ENCODE assay signal across 1 cellular context in genomic region chr11:83252941-83253340, GRCh38.
TF ChIP-seq lines count a peak whose summit lies in the region.

No MANE protein-coding gene starts in this region.

TF ChIP-seq in HepG2, 621 proteins besides CTCF, POLR2A, EP300 and RAD21 (continued from another document and continues in another):
- peak; percentile 92 for TF ChIP-seq ARID5B (CRISPR knock-in tag; IDR thresholded peaks at IDR 0.05)
- no peak for TF ChIP-seq ZNF18 (CRISPR knock-in tag; IDR thresholded peaks at IDR 0.05; ENCODE audit: insufficient replicate concordance)
- TF ChIP-seq IKZF5 (CRISPR knock-in tag; IDR thresholded peaks at IDR 0.05) = peak; percentile 61; the same call in 1 of the 2 replicates
- no peak for TF ChIP-seq TBP (CRISPR knock-in tag; IDR thresholded peaks at IDR 0.05)
- peak; percentile 97 for TF ChIP-seq NR2F2 (IDR thresholded peaks at IDR 0.05; ENCODE audit: borderline replicate concordance, low read depth)
- peak; percentile 57; the same call in 1 of the 2 replicates for TF ChIP-seq HOXA3 (CRISPR knock-in tag; IDR thresholded peaks at IDR 0.05)
- TF ChIP-seq DPF2 (CRISPR knock-in tag; IDR thresholded peaks at IDR 0.05; ENCODE audit: borderline replicate concordance, low read depth) = peak; percentile 82; the same call in 1 of the 2 replicates
- TF ChIP-seq ZFY (CRISPR knock-in tag; IDR thresholded peaks at IDR 0.05) = no peak
- TF ChIP-seq JUND (CRISPR knock-in tag; IDR thresholded peaks at IDR 0.05) = no peak
- peak; percentile 89; the same call in 1 of the 2 replicates for TF ChIP-seq HMG20A (CRISPR knock-in tag; IDR thresholded peaks at IDR 0.05; ENCODE audit: borderline replicate concordance)
- no peak for TF ChIP-seq HIC2 (CRISPR knock-in tag; IDR thresholded peaks at IDR 0.05; ENCODE audit: low read depth)
- no peak for TF ChIP-seq ZNF839 (CRISPR knock-in tag; IDR thresholded peaks at IDR 0.05; ENCODE audit: borderline replicate concordance)
- no peak for TF ChIP-seq ZNF7 (CRISPR knock-in tag; IDR thresholded peaks at IDR 0.05)
- TF ChIP-seq ZNF503 (CRISPR knock-in tag; IDR thresholded peaks at IDR 0.05) = peak; percentile 41; the same call in 1 of the 2 replicates
- TF ChIP-seq ZNF644 (CRISPR knock-in tag; IDR thresholded peaks at IDR 0.05; ENCODE audit: low read depth) = peak; percentile 89
- no peak for TF ChIP-seq KDM5B (CRISPR knock-in tag; IDR thresholded peaks at IDR 0.05; ENCODE audit: borderline replicate concordance)
- no peak for TF ChIP-seq GABPA (IDR thresholded peaks at IDR 0.05; ENCODE audit: low read depth, low read length)
- TF ChIP-seq GABPA (CRISPR knock-in tag; IDR thresholded peaks at IDR 0.05; ENCODE audit: low read depth) = peak; percentile 39; the same call in 1 of the 2 replicates
- TF ChIP-seq ZNF12 (CRISPR knock-in tag; IDR thresholded peaks at IDR 0.05) = 0 out of 2 replicates have a peak, but pooled peaks have one; percentile 34
- peak; percentile 75 for TF ChIP-seq ZNF609 (CRISPR knock-in tag; IDR thresholded peaks at IDR 0.05; ENCODE audit: borderline replicate concordance)
- no peak for TF ChIP-seq AGO1 (IDR thresholded peaks at IDR 0.05; ENCODE audit: low read depth, low read length, poor library complexity, severe bottlenecking)
- 0 out of 2 replicates have a peak, but pooled peaks have one; percentile 45 for TF ChIP-seq PHF21A (CRISPR knock-in tag; IDR thresholded peaks at IDR 0.05)
- no peak for TF ChIP-seq HNF1A (IDR thresholded peaks at IDR 0.05; ENCODE audit: low read depth)
- peak; percentile 32; the same call in 1 of the 2 replicates for TF ChIP-seq HNF1A (CRISPR knock-in tag; IDR thresholded peaks at IDR 0.05; ENCODE audit: borderline replicate concordance)
- no peak for TF ChIP-seq ONECUT2 (CRISPR knock-in tag; IDR thresholded peaks at IDR 0.05)
- TF ChIP-seq PITX1 (CRISPR knock-in tag; IDR thresholded peaks at IDR 0.05) = peak; percentile 45; the same call in 1 of the 2 replicates
- peak; percentile 83 for TF ChIP-seq FOXJ3 (CRISPR knock-in tag; IDR thresholded peaks at IDR 0.05; ENCODE audit: borderline replicate concordance)
- TF ChIP-seq EED (CRISPR knock-in tag; IDR thresholded peaks at IDR 0.05) = no peak
- TF ChIP-seq FOXP1 (IDR thresholded peaks at IDR 0.05) = no peak
- peak; percentile 54; the same call in 1 of the 2 replicates for TF ChIP-seq FOXP1 (CRISPR knock-in tag; IDR thresholded peaks at IDR 0.05)
- no peak for TF ChIP-seq STAT5B (CRISPR knock-in tag; IDR thresholded peaks at IDR 0.05)
- TF ChIP-seq TCF7 (IDR thresholded peaks at IDR 0.05; ENCODE audit: low read depth) = peak; percentile 92
- TF ChIP-seq FOXK1 (CRISPR knock-in tag; IDR thresholded peaks at IDR 0.05; ENCODE audit: borderline replicate concordance, low read depth) = peak; percentile 72
- no peak for TF ChIP-seq WIZ (CRISPR knock-in tag; IDR thresholded peaks at IDR 0.05)
- TF ChIP-seq DMAP1 (CRISPR knock-in tag; IDR thresholded peaks at IDR 0.05) = no peak
- TF ChIP-seq KDM6A (CRISPR knock-in tag; IDR thresholded peaks at IDR 0.05; ENCODE audit: low read depth) = peak; percentile 82
- TF ChIP-seq RAD51 (IDR thresholded peaks at IDR 0.05; ENCODE audit: borderline replicate concordance) = no peak
- no peak for TF ChIP-seq ZNF24 (IDR thresholded peaks at IDR 0.05)
- peak; percentile 82 for TF ChIP-seq ELF3 (CRISPR knock-in tag; IDR thresholded peaks at IDR 0.05)
- no peak for TF ChIP-seq MED13 (CRISPR knock-in tag; IDR thresholded peaks at IDR 0.05)
- TF ChIP-seq POGZ (CRISPR knock-in tag; IDR thresholded peaks at IDR 0.05) = peak; percentile 87
- no peak for TF ChIP-seq ZBTB2 (CRISPR knock-in tag; IDR thresholded peaks at IDR 0.05; ENCODE audit: low read depth)
- peak; percentile 70; the same call in 1 of the 2 replicates for TF ChIP-seq NCOR1 (IDR thresholded peaks at IDR 0.05; ENCODE audit: borderline replicate concordance, low read length)
